8 cellular contexts compared by ENCODE assay signal in the genomic region with DNA sequence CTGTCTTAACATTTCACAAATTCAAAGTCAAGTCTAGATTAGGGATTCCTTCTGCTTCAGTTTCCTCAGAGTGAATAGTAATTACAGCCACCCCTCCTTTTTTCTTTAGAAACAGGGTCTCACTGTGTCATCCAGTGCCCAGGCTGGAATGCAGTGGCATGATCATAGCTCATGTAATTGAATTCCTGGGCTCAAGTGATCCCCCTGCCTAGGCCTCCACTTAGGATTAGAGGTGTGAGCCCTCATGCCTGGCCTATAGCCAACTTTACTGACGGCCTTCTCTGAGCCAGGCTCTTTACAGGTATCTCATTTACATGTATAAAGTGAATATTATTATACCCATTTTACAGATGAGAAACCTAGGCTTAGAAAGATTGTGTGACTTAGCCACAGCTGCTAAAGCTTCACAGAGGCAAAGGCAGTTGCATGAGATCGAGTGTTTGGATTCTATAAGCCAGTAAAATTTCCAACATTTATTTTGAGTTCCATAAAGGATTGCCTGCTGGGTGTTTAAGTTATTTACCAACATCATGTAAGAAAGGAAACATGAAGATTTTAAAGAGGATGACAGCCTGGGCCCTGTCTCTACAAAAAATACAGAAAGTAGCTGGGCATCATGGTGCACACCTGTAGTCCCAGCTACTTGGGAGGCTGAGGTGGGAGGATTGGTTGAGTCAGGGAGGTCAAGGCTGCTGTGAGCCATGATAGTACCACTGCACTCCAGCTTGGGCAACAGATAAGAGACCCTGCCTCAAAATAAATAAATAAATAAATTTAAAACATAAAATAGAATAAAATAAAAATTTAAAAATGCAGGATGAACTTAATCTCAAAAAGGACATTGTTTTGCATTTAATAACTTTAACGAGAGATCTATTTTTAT. TPM values are rescaled to one million over a fixed set of nuclear protein-coding genes. Genes with fewer than 3 reads are reported as not detected.
DNase-seq lines count a peak whose midpoint lies in the region; ATAC-seq and TF ChIP-seq lines count a peak whose summit lies in the region.

No MANE protein-coding gene starts in this region.

- no peak for ATAC-seq in CD4-positive, alpha-beta T cell (ENCODE audit: poor library complexity)
- no peak for ATAC-seq in naive thymus-derived CD8-positive, alpha-beta T cell
- no peak for ATAC-seq in HG03439 (IDR thresholded peaks at IDR 0.05; ENCODE audit: unreplicated experiment)

- H3K4me3 ChIP-seq in Jurkat, Clone E6-1 (ENCODE audit: low read length) = peak overlapping the region; percentile 83

- no peaks in the 10 kb centered on the region for H3K9me3 ChIP-seq in CD4-positive, alpha-beta T cell (ENCODE audit: control insufficient read depth, low read length)

- peak overlapping the region; percentile 92 for H3K27ac Mint-ChIP-seq in CD4-positive, alpha-beta T cell
- peak overlapping the region; percentile 96 for H3K27ac Mint-ChIP-seq in MCF 10A (ENCODE audit: low read depth, unreplicated experiment)
- H3K27ac Mint-ChIP-seq in naive thymus-derived CD8-positive, alpha-beta T cell = peak overlapping the region; percentile 34 to 99 (median 96)

- no peak for DNase-seq in CD4-positive, alpha-beta T cell
- DNase-seq in Jurkat, Clone E6-1 (ENCODE audit: low read depth, low spot score) = no peak
- no peak for DNase-seq in MCF 10A (ENCODE audit: unreplicated experiment)
- DNase-seq in naive thymus-derived CD8-positive, alpha-beta T cell = no peak
- no peak for DNase-seq in C1 segment of cervical spinal cord (lab: John Stamatoyannopoulos, UW)
- no peak for DNase-seq in stimulated activated naive CD4-positive, alpha-beta T cell (lab: John Stamatoyannopoulos, UW)
- no peak for DNase-seq in GF-D8 (lab: John Stamatoyannopoulos, UW)

- TF ChIP-seq CTCF in CD4-positive, alpha-beta T cell (IDR thresholded peaks at IDR 0.05) = no peak
- TF ChIP-seq CTCF in MCF 10A (IDR thresholded peaks at IDR 0.05; ENCODE audit: unreplicated experiment) = no peak

- peak overlapping the region; percentile 95 for H3K4me3 Mint-ChIP-seq in CD4-positive, alpha-beta T cell
- peak overlapping the region; percentile 88 for H3K4me3 Mint-ChIP-seq in MCF 10A (ENCODE audit: unreplicated experiment)
- H3K4me3 Mint-ChIP-seq in naive thymus-derived CD8-positive, alpha-beta T cell = peak overlapping the region; percentile 83 to 97 (median 91)

- no peak overlapping the region for H3K27ac ChIP-seq in CD4-positive, alpha-beta T cell (ENCODE audit: low read depth, low read length)

- no peaks in the 10 kb centered on the region for H3K27me3 Mint-ChIP-seq in CD4-positive, alpha-beta T cell
- H3K27me3 Mint-ChIP-seq in MCF 10A (ENCODE audit: insufficient read depth, unreplicated experiment) = no peaks in the 10 kb centered on the region
- H3K27me3 Mint-ChIP-seq in naive thymus-derived CD8-positive, alpha-beta T cell = peaks cover 0 to 2% (median 0%) of the 10 kb centered on the region in 5 donors

- H3K4me1 Mint-ChIP-seq in CD4-positive, alpha-beta T cell (ENCODE audit: low read depth) = peaks cover 45% of the 10 kb centered on the region
- peaks cover 11% of the 10 kb centered on the region for H3K4me1 Mint-ChIP-seq in MCF 10A (ENCODE audit: insufficient read depth, unreplicated experiment)
- peaks cover 18 to 48% (median 32%) of the 10 kb centered on the region in 4 donors for H3K4me1 Mint-ChIP-seq in naive thymus-derived CD8-positive, alpha-beta T cell

- CTCF ChIA-PET in CD4-positive, alpha-beta T cell (lab: Charles Lee) = no interaction called here
- CTCF ChIA-PET in MCF 10A (lab: Yijun Ruan, JAX) = interaction anchor here (0.5 to 6.5 kb wide), 10 partner anchors 9 to 953 kb away, joined by 3 to 31 read pairs (median 4); no protein-coding TSS in a partner anchor

- H3K36me3 Mint-ChIP-seq in CD4-positive, alpha-beta T cell (ENCODE audit: low read depth) = peaks cover 31% of the 10 kb centered on the region
- H3K36me3 Mint-ChIP-seq in MCF 10A (ENCODE audit: insufficient read depth, unreplicated experiment) = peaks cover 34% of the 10 kb centered on the region
- peaks cover 0 to 16% (median 4%) of the 10 kb centered on the region in 3 donors for H3K36me3 Mint-ChIP-seq in naive thymus-derived CD8-positive, alpha-beta T cell

- peaks cover 3% of the 10 kb centered on the region for H3K9me3 Mint-ChIP-seq in CD4-positive, alpha-beta T cell
- H3K9me3 Mint-ChIP-seq in MCF 10A (ENCODE audit: unreplicated experiment) = no peaks in the 10 kb centered on the region
- H3K9me3 Mint-ChIP-seq in naive thymus-derived CD8-positive, alpha-beta T cell = peaks cover 0 to 2% (median 0%) of the 10 kb centered on the region in 9 donors

- no peaks in the 10 kb centered on the region for H3K27me3 ChIP-seq in CD4-positive, alpha-beta T cell (ENCODE audit: control insufficient read depth, insufficient read depth, low read length)

- BruUV-seq in MCF 10A (replicated peaks; lab: Mats Ljungman, UMichigan) = no TSS peak

- intact Hi-C loops in CD4-positive, alpha-beta T cell (cut with DNase I, micrococcal nuclease) = loop anchor here (1.0 to 10.0 kb wide), 5 partner anchors 88 to 442 kb away; a partner anchor contains a TSS
- intact Hi-C loops in MCF 10A (cut with micrococcal nuclease) = loop anchor here (5.0 kb wide), 1 partner anchor 53 kb away; a partner anchor contains a TSS

- POLR2A ChIA-PET in CD4-positive, alpha-beta T cell (lab: Charles Lee) = interaction anchor here (0.5 to 0.8 kb wide), 2 partner anchors 114 to 1839 kb away, joined by 3 read pairs; no protein-coding TSS in a partner anchor
- POLR2A ChIA-PET in MCF 10A (lab: Yijun Ruan, JAX) = interaction anchor here (0.7 to 1.9 kb wide), 4 partner anchors 7 to 102 kb away, joined by 3 to 8 read pairs (median 4); a partner anchor contains a TSS
- POLR2A ChIA-PET in naive thymus-derived CD8-positive, alpha-beta T cell (lab: Charles Lee) = interaction anchor here (0.5 to 4.0 kb wide), 3 partner anchors 18 to 120 kb away, joined by 3 to 20 read pairs (median 4); a partner anchor contains a TSS

RNA-seq across cellular contexts. Expression of a gene that starts 1.8 kb away (rescaled TPM):
- 10 to 100 TPM; 37.8 to 40.1 TPM for total RNA-seq in CD4-positive, alpha-beta T cell
- 82.7 TPM for polyA plus RNA-seq in Jurkat, Clone E6-1 (2012; ENCODE audit: insufficient read depth, insufficient read length)
- 106 and 111 TPM in 2 replicates for total RNA-seq in MCF 10A (2022)
- 100 to 1,000 TPM; 111 to 123 TPM for total RNA-seq in naive thymus-derived CD8-positive, alpha-beta T cell
- 10 to 100 TPM in 2 of 3 donors, 1 to 10 TPM in 1; 8.2 to 13.8 (median 12.7) TPM for polyA plus RNA-seq in naive thymus-derived CD8-positive, alpha-beta T cell

RNA-seq across cellular contexts. Expression of a gene that starts 53.2 kb away (rescaled TPM):
- total RNA-seq in CD4-positive, alpha-beta T cell = 1 to 10 TPM; 1.1 to 1.5 TPM
- 556 TPM for polyA plus RNA-seq in Jurkat, Clone E6-1 (2012; ENCODE audit: insufficient read depth, insufficient read length)
- total RNA-seq in MCF 10A (2022) = 22.4 and 57.0 TPM in 2 replicates
- total RNA-seq in naive thymus-derived CD8-positive, alpha-beta T cell = not detected
- polyA plus RNA-seq in naive thymus-derived CD8-positive, alpha-beta T cell = under 1 TPM in 2 of 3 donors, not detected in 1; 0.19 to 0.73 TPM
